In genomic region chr10:22341936-22342222, GRCh38 we compare ENCODE assay signal across 2 cellular contexts.
A peak's percentile ranks its signal among the peaks of the same experiment; 100 is the strongest.
TF ChIP-seq lines count a peak whose summit lies in the region.

No MANE protein-coding gene starts in this region.

TF ChIP-seq in HepG2, 621 proteins besides CTCF, POLR2A, EP300 and RAD21:
- TF ChIP-seq AKAP8 (CRISPR knock-in tag; IDR thresholded peaks at IDR 0.05) (no peak), ZNF263 (CRISPR knock-in tag; IDR thresholded peaks at IDR 0.05) (no peak), EZH2 (conservative IDR thresholded peaks at IDR 0.05; ENCODE audit: low read depth, low read length) (0 out of 2 replicates have a peak, but pooled peaks have one; percentile 1), ZNF879 (CRISPR knock-in tag; IDR thresholded peaks at IDR 0.05) (no peak)

TF ChIP-seq in WTC11, 78 proteins besides CTCF, POLR2A, EP300 and RAD21:
- TF ChIP-seq ZNF671 (CRISPR knock-in tag; IDR thresholded peaks at IDR 0.05): no peak
- TF ChIP-seq ATF1 (CRISPR knock-in tag; IDR thresholded peaks at IDR 0.05): no peak
